In the genomic region with DNA sequence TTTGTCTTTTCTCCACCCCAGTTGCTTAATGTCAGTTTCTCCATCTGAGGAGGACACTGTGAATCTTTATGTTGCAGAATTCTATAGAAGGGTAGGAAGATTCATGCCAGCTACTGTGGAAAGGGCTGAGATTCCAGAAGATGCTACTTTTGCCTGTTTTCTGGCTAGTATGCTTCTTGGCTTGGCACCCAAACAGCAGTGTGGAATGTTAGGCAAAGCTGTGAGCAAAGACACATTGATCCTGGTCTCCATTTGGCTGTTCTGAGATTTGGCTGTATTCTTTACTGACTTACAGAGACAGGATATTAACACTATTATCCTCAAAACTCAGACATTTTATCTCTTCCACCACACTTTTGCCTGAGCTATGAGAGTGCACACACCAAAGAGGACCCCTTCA, we compare ENCODE assay signal across 22 cellular contexts. TPM values are rescaled to one million over a fixed set of nuclear protein-coding genes. Genes with fewer than 3 reads are reported as not detected.
DNase-seq lines count a peak whose midpoint lies in the region; ATAC-seq, FAIRE-seq and TF ChIP-seq lines count a peak whose summit lies in the region.
"Had no signal": no experiment of that assay in that cellular context is flagged by ENCODE, and none has a peak within 500 bp of the region (broad histone marks: within the 10 kb centered on the region; RNA-seq: fewer than 3 reads in every experiment).

No MANE protein-coding gene starts in this region.

- H3K4me1 ChIP-seq in GM23338 (ENCODE audit: insufficient read depth) (peaks cover 21% of the 10 kb centered on the region), astrocyte (ENCODE audit: insufficient read depth, low read length) (no peaks in the 10 kb centered on the region)
- H3K4me1 ChIP-seq: BE2C had no signal

- TF ChIP-seq CTCF in GM23338 (conservative IDR thresholded peaks at IDR 0.05; ENCODE audit: low read depth in 2 of 2) (no peak), astrocyte (IDR thresholded peaks at IDR 0.05; ENCODE audit: insufficient read depth, low read depth, low read length) (no peak), fibroblast of the aortic adventitia (IDR thresholded peaks at IDR 0.05; ENCODE audit: insufficient read depth, low read length) (no peak)

- peak overlapping the region; percentile 66 for H3K4me2 ChIP-seq in GM23338
- H3K4me2 ChIP-seq in astrocyte (ENCODE audit: low read length): no peak overlapping the region

- no peaks in the 10 kb centered on the region for H3F3A ChIP-seq in GM23338 (replicated peaks; ENCODE audit: low read depth)

- H3K27me3 ChIP-seq in GM23338 (ENCODE audit: insufficient read depth): no peaks in the 10 kb centered on the region
- H3K27me3 ChIP-seq in astrocyte (ENCODE audit: insufficient read depth, low read length): no peaks in the 10 kb centered on the region
- H3K27me3 ChIP-seq: BE2C had no signal

- H3K27me3 Mint-ChIP-seq in GM23338 (ENCODE audit: insufficient read depth, low read depth, poor library complexity) (no peaks in the 10 kb centered on the region), astrocyte (ENCODE audit: low read depth, unreplicated experiment) (no peaks in the 10 kb centered on the region)
- H3K27me3 Mint-ChIP-seq: CD4-positive, CD25-positive, alpha-beta regulatory T cell had no signal

- no peaks in the 10 kb centered on the region for H3K9me3 Mint-ChIP-seq in GM23338
- H3K9me3 Mint-ChIP-seq in astrocyte (ENCODE audit: unreplicated experiment): no peaks in the 10 kb centered on the region
- H3K9me3 Mint-ChIP-seq: CD4-positive, CD25-positive, alpha-beta regulatory T cell had no signal

- H3K27ac ChIP-seq in GM23338 (ENCODE audit: low read depth) (peak overlapping the region; percentile 76; the same call in 1 of the 2 replicates), astrocyte (ENCODE audit: low read depth, low read length) (no peak overlapping the region)

- H3K9me3 ChIP-seq in astrocyte (ENCODE audit: insufficient read depth, low read depth, low read length): no peaks in the 10 kb centered on the region
- H3K9me3 ChIP-seq: BE2C, Caco-2 had no signal

- H3K9ac ChIP-seq in astrocyte (ENCODE audit: low read length): no peak overlapping the region

- ATAC-seq in GM23338 (no peak; the same call in 2 of the 3 replicates), HG03439 (IDR thresholded peaks at IDR 0.05; ENCODE audit: unreplicated experiment) (no peak), GM19351 (IDR thresholded peaks at IDR 0.05; ENCODE audit: unreplicated experiment) (no peak)
- ATAC-seq: HepG2, Right ventricle myocardium inferior had no signal

- H4K20me1 ChIP-seq in GM23338 (replicated peaks; ENCODE audit: insufficient read depth) (no peaks in the 10 kb centered on the region), astrocyte (ENCODE audit: insufficient read depth, low read length) (no peaks in the 10 kb centered on the region)

- H3K4me3 Mint-ChIP-seq in GM23338 (no peak overlapping the region), astrocyte (ENCODE audit: unreplicated experiment) (no peak overlapping the region)
- H3K4me3 Mint-ChIP-seq: CD4-positive, CD25-positive, alpha-beta regulatory T cell had no signal

- H3K27ac Mint-ChIP-seq in GM23338 (no peak overlapping the region; the same call in 1 of the 2 replicates), astrocyte (ENCODE audit: unreplicated experiment) (no peak overlapping the region)
- H3K27ac Mint-ChIP-seq: CD4-positive, CD25-positive, alpha-beta regulatory T cell had no signal

- no peak overlapping the region; the same call in 1 of the 2 replicates for H3K4me3 ChIP-seq in GM23338
- H3K4me3 ChIP-seq in astrocyte (ENCODE audit: insufficient read depth, low read depth, low read length): no peak overlapping the region
- no peak overlapping the region for H3K4me3 ChIP-seq in fibroblast of the aortic adventitia (ENCODE audit: low read depth, low read length)

- H3K36me3 ChIP-seq in GM23338 (ENCODE audit: insufficient read depth) (no peaks in the 10 kb centered on the region), astrocyte (ENCODE audit: insufficient read depth, low read length) (peaks cover 30% of the 10 kb centered on the region)
- H3K36me3 ChIP-seq: BE2C had no signal

- FAIRE-seq in astrocyte (lab: Jason Lieb, UNC): peak; percentile 58
- FAIRE-seq: GM19239, HepG2, RCC 7860 had no signal

- H3K36me3 Mint-ChIP-seq in GM23338 (ENCODE audit: low read depth) (no peaks in the 10 kb centered on the region), astrocyte (ENCODE audit: low read depth, unreplicated experiment) (peaks cover 15% of the 10 kb centered on the region)

- DNase-seq in GM23338 (ENCODE audit: low spot score) (no peak), astrocyte (ENCODE audit: low read depth) (no peak), fibroblast of the aortic adventitia (ENCODE audit: low read depth) (peak; percentile 33), iPS-NIHi11 (ENCODE audit: low spot score) (no peak)
- no peak for DNase-seq in activated CD4-positive, alpha-beta T cell treated with anti-CD3 and anti-CD28 coated beads for 4 hours
- DNase-seq: ACHN; BE2C; Caco-2; CD4-positive, CD25-positive, alpha-beta regulatory T cell; GDM1; GOT3; KBM-7; NCI-H1105 treated with DMSO at 0.1 percent for 48 hours; NCI-H1694; NCI-H510A; NCI-H774 had no signal

- H3K4me1 Mint-ChIP-seq in GM23338 (peaks cover 29% of the 10 kb centered on the region), astrocyte (ENCODE audit: low read depth, unreplicated experiment) (peaks cover 2% of the 10 kb centered on the region)

- no peaks in the 10 kb centered on the region for H3K9me2 ChIP-seq in GM23338 (ENCODE audit: insufficient read depth)

- H3K79me2 ChIP-seq in GM23338 (replicated peaks; ENCODE audit: insufficient read depth): no peaks in the 10 kb centered on the region
- no peaks in the 10 kb centered on the region for H3K79me2 ChIP-seq in astrocyte (ENCODE audit: insufficient read depth, low read length)

- H2AFZ ChIP-seq in GM23338 (peak overlapping the region; percentile 77), astrocyte (ENCODE audit: low read depth, low read length) (no peak overlapping the region)

TF ChIP-seq in GM23338, 12 proteins besides CTCF, POLR2A, EP300 and RAD21 (continues in another document):
- TF ChIP-seq, protein P1, sequence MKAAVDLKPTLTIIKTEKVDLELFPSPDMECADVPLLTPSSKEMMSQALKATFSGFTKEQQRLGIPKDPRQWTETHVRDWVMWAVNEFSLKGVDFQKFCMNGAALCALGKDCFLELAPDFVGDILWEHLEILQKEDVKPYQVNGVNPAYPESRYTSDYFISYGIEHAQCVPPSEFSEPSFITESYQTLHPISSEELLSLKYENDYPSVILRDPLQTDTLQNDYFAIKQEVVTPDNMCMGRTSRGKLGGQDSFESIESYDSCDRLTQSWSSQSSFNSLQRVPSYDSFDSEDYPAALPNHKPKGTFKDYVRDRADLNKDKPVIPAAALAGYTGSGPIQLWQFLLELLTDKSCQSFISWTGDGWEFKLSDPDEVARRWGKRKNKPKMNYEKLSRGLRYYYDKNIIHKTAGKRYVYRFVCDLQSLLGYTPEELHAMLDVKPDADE (IDR thresholded peaks at IDR 0.05): no peak
- TF ChIP-seq POLR2AphosphoS5 (IDR thresholded peaks at IDR 0.05; ENCODE audit: low read depth): no peak
- no peak for TF ChIP-seq JUNB (IDR thresholded peaks at IDR 0.05; ENCODE audit: unreplicated experiment)
- no peak for TF ChIP-seq STAT1 (IDR thresholded peaks at IDR 0.05; ENCODE audit: unreplicated experiment)
- no peak for TF ChIP-seq CREB1 (CRISPR knock-in tag; IDR thresholded peaks at IDR 0.05; ENCODE audit: low read depth)
- TF ChIP-seq, protein P2, sequence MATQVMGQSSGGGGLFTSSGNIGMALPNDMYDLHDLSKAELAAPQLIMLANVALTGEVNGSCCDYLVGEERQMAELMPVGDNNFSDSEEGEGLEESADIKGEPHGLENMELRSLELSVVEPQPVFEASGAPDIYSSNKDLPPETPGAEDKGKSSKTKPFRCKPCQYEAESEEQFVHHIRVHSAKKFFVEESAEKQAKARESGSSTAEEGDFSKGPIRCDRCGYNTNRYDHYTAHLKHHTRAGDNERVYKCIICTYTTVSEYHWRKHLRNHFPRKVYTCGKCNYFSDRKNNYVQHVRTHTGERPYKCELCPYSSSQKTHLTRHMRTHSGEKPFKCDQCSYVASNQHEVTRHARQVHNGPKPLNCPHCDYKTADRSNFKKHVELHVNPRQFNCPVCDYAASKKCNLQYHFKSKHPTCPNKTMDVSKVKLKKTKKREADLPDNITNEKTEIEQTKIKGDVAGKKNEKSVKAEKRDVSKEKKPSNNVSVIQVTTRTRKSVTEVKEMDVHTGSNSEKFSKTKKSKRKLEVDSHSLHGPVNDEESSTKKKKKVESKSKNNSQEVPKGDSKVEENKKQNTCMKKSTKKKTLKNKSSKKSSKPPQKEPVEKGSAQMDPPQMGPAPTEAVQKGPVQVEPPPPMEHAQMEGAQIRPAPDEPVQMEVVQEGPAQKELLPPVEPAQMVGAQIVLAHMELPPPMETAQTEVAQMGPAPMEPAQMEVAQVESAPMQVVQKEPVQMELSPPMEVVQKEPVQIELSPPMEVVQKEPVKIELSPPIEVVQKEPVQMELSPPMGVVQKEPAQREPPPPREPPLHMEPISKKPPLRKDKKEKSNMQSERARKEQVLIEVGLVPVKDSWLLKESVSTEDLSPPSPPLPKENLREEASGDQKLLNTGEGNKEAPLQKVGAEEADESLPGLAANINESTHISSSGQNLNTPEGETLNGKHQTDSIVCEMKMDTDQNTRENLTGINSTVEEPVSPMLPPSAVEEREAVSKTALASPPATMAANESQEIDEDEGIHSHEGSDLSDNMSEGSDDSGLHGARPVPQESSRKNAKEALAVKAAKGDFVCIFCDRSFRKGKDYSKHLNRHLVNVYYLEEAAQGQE (IDR thresholded peaks at IDR 0.05; ENCODE audit: unreplicated experiment): no peak

RNA-seq across cellular contexts. Expression of a gene that starts 39.3 kb away (rescaled TPM):
- 153 and 222 TPM in 2 replicates for total RNA-seq in GM23338 (2014; rRNA removed; shearing (Covaris generic))
- 161 and 172 TPM in 2 replicates for polyA plus RNA-seq in GM23338 (2016; fragmentation: Nextera tagmentation; extraction: Ambion mirVana)
- total RNA-seq in astrocyte (87.7 and 95.7 TPM in 2 replicates), fibroblast of the aortic adventitia (ENCODE audit: low replicate concordance) (75.4 and 82.3 TPM in 2 replicates)
